ENCODE assay signal across 19 cellular contexts in the genomic region with DNA sequence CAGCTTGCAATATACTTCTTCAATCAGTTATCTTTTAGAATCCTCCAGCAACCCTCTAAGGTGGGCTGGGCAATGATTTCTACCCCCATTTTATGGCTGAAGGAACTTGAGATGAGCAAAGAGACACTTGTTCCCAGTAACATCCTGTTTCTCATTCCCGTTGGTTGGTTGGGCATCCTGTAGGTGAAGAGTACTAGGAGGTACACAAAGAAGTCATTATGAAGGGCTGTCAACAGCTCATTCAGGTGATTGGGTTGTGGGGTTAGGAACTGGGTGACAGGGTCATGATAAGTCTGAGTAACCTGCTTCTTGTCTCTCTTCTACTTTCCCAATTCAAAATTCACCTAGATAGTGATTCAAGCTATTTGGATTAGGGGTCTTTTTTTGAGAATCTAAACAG.
"Had no signal": no experiment of that assay in that cellular context is flagged by ENCODE, and none has a peak within 500 bp of the region (broad histone marks: within the 10 kb centered on the region; RNA-seq: fewer than 3 reads in every experiment).

No MANE protein-coding gene starts in this region.

- H3K4me1 ChIP-seq: left ventricle myocardium inferior, upper lobe of right lung had no signal

- H3K27me3 ChIP-seq: gastroesophageal sphincter, upper lobe of right lung had no signal

- H3K4me3 ChIP-seq: coronary artery, gastroesophageal sphincter, left ventricle myocardium inferior, spleen, thoracic aorta, upper lobe of right lung had no signal

- H3K27ac ChIP-seq: coronary artery, gastroesophageal sphincter, left ventricle myocardium inferior, spleen, thoracic aorta, upper lobe of right lung had no signal

- H3K27ac Mint-ChIP-seq: immature natural killer cell; nephron; stimulated activated naive B cell treated with anti-CD40 and anti-IgM and Interleukin-4, amounts not matched to agents 10 μg/mL and 1 μg/mL and 100 μg/mL, for 72 hours had no signal

- H3K4me3 Mint-ChIP-seq: immature natural killer cell; nephron; stimulated activated naive B cell treated with anti-CD40 and anti-IgM and Interleukin-4, amounts not matched to agents 10 μg/mL and 1 μg/mL and 100 μg/mL, for 72 hours had no signal

- H3K9me3 Mint-ChIP-seq: stimulated activated naive B cell treated with anti-CD40 and anti-IgM and Interleukin-4, amounts not matched to agents 10 μg/mL and 1 μg/mL and 100 μg/mL, for 72 hours had no signal

- H3K36me3 ChIP-seq: gastroesophageal sphincter, left ventricle myocardium inferior, spleen, thoracic aorta, upper lobe of right lung had no signal

- ATAC-seq: esophagus mucosa, gastroesophageal sphincter, upper lobe of right lung had no signal

- DNase-seq: activated CD4-positive, alpha-beta T cell treated with anti-CD3 and anti-CD28 coated beads, Interleukin-2, amount 50 U/mL, for 4 hours; aorta; immature natural killer cell; kidney glomerular epithelial cell; left ventricle myocardium inferior; mammary epithelial cell; midbrain; posterior cingulate gyrus; spleen; stimulated activated CD4-positive, alpha-beta T cell treated with anti-CD3 and anti-CD28 coated beads, Interleukin-4, amount 100 ng/mL, for 4 hours; stimulated activated naive B cell treated with anti-CD40 and anti-IgM and Interleukin-4, amounts not matched to agents 10 μg/mL and 1 μg/mL and 100 μg/mL, for 72 hours; SW 1271; T-helper 9 cell; upper lobe of right lung had no signal

- H3K9me3 ChIP-seq: thoracic aorta, upper lobe of right lung had no signal

- H3K36me3 Mint-ChIP-seq: immature natural killer cell; stimulated activated naive B cell treated with anti-CD40 and anti-IgM and Interleukin-4, amounts not matched to agents 10 μg/mL and 1 μg/mL and 100 μg/mL, for 72 hours had no signal
